ENCODE assay signal across 21 cellular contexts in the genomic region with DNA sequence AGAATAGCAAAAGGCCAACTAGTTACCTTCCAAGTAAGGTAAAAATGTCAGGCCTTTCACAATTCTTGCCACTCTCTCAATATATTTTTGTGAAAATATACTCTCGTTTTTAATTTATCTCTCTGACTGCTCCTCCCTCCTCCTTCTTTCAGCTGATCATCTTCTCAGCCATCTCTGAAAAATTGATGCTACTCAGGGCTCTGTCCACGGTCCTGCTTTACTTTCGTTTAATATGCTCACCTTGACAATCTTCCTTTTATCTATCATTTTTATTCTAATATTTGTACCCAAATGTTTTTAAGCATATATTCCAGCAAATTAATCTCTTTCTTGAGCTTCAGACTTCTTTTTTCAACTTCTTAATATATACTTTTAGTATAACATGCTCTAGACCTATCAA.
"Had no signal": no experiment of that assay in that cellular context is flagged by ENCODE, and none has a peak within 500 bp of the region (broad histone marks: within the 10 kb centered on the region; RNA-seq: fewer than 3 reads in every experiment).

No MANE protein-coding gene starts in this region.

- H3K27ac ChIP-seq: HL-60, RWPE1 had no signal

- DNase-seq: KBM-7, NCI-H1092, NCI-H1105 treated with DMSO at 0.1 percent for 48 hours, NCI-H1417 treated with DMSO at 0.1 percent for 48 hours, NCI-H146, NCI-H1694 treated with DMSO at 0.1 percent for 48 hours, NCI-H1930, NCI-H2081, NCI-H2107, NCI-H2227 treated with DMSO at 0.1 percent for 48 hours, NCI-H446, NCI-H510A, NCI-H524 treated with DMSO at 0.1 percent for 48 hours, NCI-H69, NCI-H774, SHP77 had no signal

- H3K4me1 Mint-ChIP-seq: IgD-negative memory B cell had no signal

- ATAC-seq: Panc1 had no signal

- H3K27ac Mint-ChIP-seq: IgD-negative memory B cell had no signal

- H3K4me3 Mint-ChIP-seq: IgD-negative memory B cell had no signal

- H3K36me3 Mint-ChIP-seq: IgD-negative memory B cell had no signal

- FAIRE-seq: HTR-8/SVneo had no signal

- H3K27me3 Mint-ChIP-seq: IgD-negative memory B cell had no signal
